18 cellular contexts compared by ENCODE assay signal in genomic region chr16:85256190-85256739, GRCh38.
"Had no signal": no experiment of that assay in that cellular context is flagged by ENCODE, and none has a peak within 500 bp of the region (broad histone marks: within the 10 kb centered on the region; RNA-seq: fewer than 3 reads in every experiment).

No MANE protein-coding gene starts in this region.

- DNase-seq: activated CD4-positive, alpha-beta memory T cell treated with anti-CD3 and anti-CD28 coated beads, Interleukin-2, amount 10 ng/mL, durations not matched to agents 7 days and 5 days; activated CD4-positive, alpha-beta T cell treated with anti-CD3 and anti-CD28 coated beads, Interleukin-2, amount 10 ng/mL, durations not matched to agents 24 days and 14 days; effector memory CD4-positive, alpha-beta T cell; foreskin melanocyte; midbrain; natural killer cell; psoas muscle; stimulated activated CD4-positive, alpha-beta T cell treated with anti-CD3 and anti-CD28 coated beads, Interleukin-1b, Interleukin-23, amount 100 ng/mL, for 48 hours had no signal

- H3K4me3 ChIP-seq: breast epithelium, pancreas, psoas muscle, right atrium auricular region, suprapubic skin, tibial nerve had no signal

- H3K27me3 Mint-ChIP-seq: stimulated activated naive CD8-positive, alpha-beta T cell treated with anti-CD3 and anti-CD28 coated beads, Interleukin-15, Interleukin-2, amounts not matched to agents 100 ng/mL and 50 ng/mL, for 24 hours had no signal

- H3K27me3 ChIP-seq: breast epithelium, pancreas, right atrium auricular region had no signal

- H3K4me3 Mint-ChIP-seq: activated CD4-positive, alpha-beta memory T cell treated with anti-CD3 and anti-CD28 coated beads, Interleukin-2, amount 10 ng/mL, durations not matched to agents 7 days and 5 days; activated CD4-positive, alpha-beta T cell treated with anti-CD3 and anti-CD28 coated beads, Interleukin-2, amount 10 ng/mL, durations not matched to agents 24 days and 14 days; activated T-helper 17 cell treated with anti-CD3 and anti-CD28 coated beads, Interleukin-2, amount 50 U/mL, for 72 hours; central memory CD8-positive, alpha-beta T cell; natural killer cell; stimulated activated naive CD8-positive, alpha-beta T cell treated with anti-CD3 and anti-CD28 coated beads, Interleukin-15, Interleukin-2, amounts not matched to agents 100 ng/mL and 50 ng/mL, for 24 hours had no signal

- H3K27ac Mint-ChIP-seq: activated CD4-positive, alpha-beta memory T cell treated with anti-CD3 and anti-CD28 coated beads, Interleukin-2, amount 10 ng/mL, durations not matched to agents 7 days and 5 days; activated CD4-positive, alpha-beta T cell treated with anti-CD3 and anti-CD28 coated beads, Interleukin-2, amount 10 ng/mL, durations not matched to agents 24 days and 14 days; activated naive CD4-positive, alpha-beta T cell treated with anti-CD3 and anti-CD28 coated beads, Interleukin-2, amount 50 U/mL, for 72 hours; activated T-helper 17 cell treated with anti-CD3 and anti-CD28 coated beads, Interleukin-2, amount 50 U/mL, for 72 hours; natural killer cell; stimulated activated naive CD8-positive, alpha-beta T cell treated with anti-CD3 and anti-CD28 coated beads, Interleukin-15, Interleukin-2, amounts not matched to agents 100 ng/mL and 50 ng/mL, for 24 hours had no signal

- H3K4me1 Mint-ChIP-seq: activated CD4-positive, alpha-beta memory T cell treated with anti-CD3 and anti-CD28 coated beads, Interleukin-2, amount 10 ng/mL, durations not matched to agents 7 days and 5 days; activated CD4-positive, alpha-beta T cell treated with anti-CD3 and anti-CD28 coated beads, Interleukin-2, amount 10 ng/mL, durations not matched to agents 24 days and 14 days; activated T-helper 17 cell treated with anti-CD3 and anti-CD28 coated beads, Interleukin-2, amount 50 U/mL, for 72 hours; central memory CD8-positive, alpha-beta T cell had no signal

- ATAC-seq: activated naive CD4-positive, alpha-beta T cell treated with anti-CD3 and anti-CD28 coated beads, Interleukin-2, amount 50 U/mL, for 72 hours; activated T-helper 17 cell treated with anti-CD3 and anti-CD28 coated beads, Interleukin-2, amount 50 U/mL, for 72 hours; esophagus mucosa; natural killer cell; psoas muscle had no signal

- H3K9me3 ChIP-seq: breast epithelium, pancreas, psoas muscle, right atrium auricular region, suprapubic skin, tibial nerve had no signal

- H3K36me3 ChIP-seq: breast epithelium, pancreas, right atrium auricular region, suprapubic skin, tibial nerve had no signal

- H3K27ac ChIP-seq: breast epithelium, pancreas, psoas muscle, right atrium auricular region, suprapubic skin, tibial nerve had no signal

- H3K9me3 Mint-ChIP-seq: activated CD4-positive, alpha-beta memory T cell treated with anti-CD3 and anti-CD28 coated beads, Interleukin-2, amount 10 ng/mL, durations not matched to agents 7 days and 5 days; activated CD4-positive, alpha-beta T cell treated with anti-CD3 and anti-CD28 coated beads, Interleukin-2, amount 10 ng/mL, durations not matched to agents 24 days and 14 days; activated naive CD4-positive, alpha-beta T cell treated with anti-CD3 and anti-CD28 coated beads, Interleukin-2, amount 50 U/mL, for 72 hours; activated T-helper 17 cell treated with anti-CD3 and anti-CD28 coated beads, Interleukin-2, amount 50 U/mL, for 72 hours; central memory CD8-positive, alpha-beta T cell; natural killer cell; stimulated activated naive CD8-positive, alpha-beta T cell treated with anti-CD3 and anti-CD28 coated beads, Interleukin-15, Interleukin-2, amounts not matched to agents 100 ng/mL and 50 ng/mL, for 24 hours had no signal

- H3K4me1 ChIP-seq: breast epithelium, right atrium auricular region, suprapubic skin had no signal

- H3K36me3 Mint-ChIP-seq: activated naive CD4-positive, alpha-beta T cell treated with anti-CD3 and anti-CD28 coated beads, Interleukin-2, amount 50 U/mL, for 72 hours; natural killer cell had no signal
